ENCODE assay signal across 20 cellular contexts in genomic region chr1:223020770-223021169, GRCh38.
"Had no signal": no experiment of that assay in that cellular context is flagged by ENCODE, and none has a peak within 500 bp of the region (broad histone marks: within the 10 kb centered on the region; RNA-seq: fewer than 3 reads in every experiment).

No MANE protein-coding gene starts in this region.

- H3K27ac ChIP-seq: colonic mucosa, lower lobe of right lung, psoas muscle, sigmoid colon, testis, tibial artery had no signal

- H3K4me3 Mint-ChIP-seq: effector memory CD8-positive, alpha-beta T cell; immature natural killer cell; natural killer cell; stimulated activated memory B cell treated with anti-CD40 and anti-IgM and Interleukin-4, amounts not matched to agents 10 μg/mL and 1 μg/mL and 100 μg/mL, for 72 hours had no signal

- H3K27ac Mint-ChIP-seq: effector memory CD8-positive, alpha-beta T cell; immature natural killer cell; natural killer cell; stimulated activated memory B cell treated with anti-CD40 and anti-IgM and Interleukin-4, amounts not matched to agents 10 μg/mL and 1 μg/mL and 100 μg/mL, for 72 hours had no signal

- DNase-seq: colonic mucosa; effector memory CD8-positive, alpha-beta T cell; hypothalamus; immature natural killer cell; islet precursor cell; kidney glomerular epithelial cell; left colon; left ventricle myocardium superior; lower lobe of right lung; natural killer cell; psoas muscle; right cardiac atrium; sigmoid colon; stimulated activated CD4-positive, alpha-beta T cell treated with anti-CD3 and anti-CD28 coated beads, Interleukin-4, amount 100 ng/mL, for 4 hours; stimulated activated naive CD8-positive, alpha-beta T cell treated with anti-CD3 and anti-CD28 coated beads, Interleukin-15, Interleukin-2, amounts not matched to agents 100 U/mL and 50 U/mL, for 24 hours; substantia nigra; testis; tibial artery; upper lobe of left lung had no signal

- H3K27me3 Mint-ChIP-seq: stimulated activated memory B cell treated with anti-CD40 and anti-IgM and Interleukin-4, amounts not matched to agents 10 μg/mL and 1 μg/mL and 100 μg/mL, for 72 hours had no signal

- H3K36me3 Mint-ChIP-seq: immature natural killer cell; natural killer cell; stimulated activated memory B cell treated with anti-CD40 and anti-IgM and Interleukin-4, amounts not matched to agents 10 μg/mL and 1 μg/mL and 100 μg/mL, for 72 hours had no signal

- H3K36me3 ChIP-seq: colonic mucosa, lower lobe of right lung, sigmoid colon, tibial artery, upper lobe of left lung had no signal

- H3K4me3 ChIP-seq: colonic mucosa, lower lobe of right lung, psoas muscle, sigmoid colon, testis, tibial artery, upper lobe of left lung had no signal

- H3K9me3 Mint-ChIP-seq: effector memory CD8-positive, alpha-beta T cell; immature natural killer cell; natural killer cell had no signal

- H3K4me1 ChIP-seq: colonic mucosa, psoas muscle, testis, tibial artery had no signal

- H3K4me1 Mint-ChIP-seq: immature natural killer cell; natural killer cell; stimulated activated memory B cell treated with anti-CD40 and anti-IgM and Interleukin-4, amounts not matched to agents 10 μg/mL and 1 μg/mL and 100 μg/mL, for 72 hours had no signal

- ATAC-seq: effector memory CD8-positive, alpha-beta T cell; left colon; left ventricle myocardium superior; lower lobe of right lung; natural killer cell; psoas muscle; right cardiac atrium; stimulated activated memory B cell treated with anti-CD40 and anti-IgM and Interleukin-4, amounts not matched to agents 10 μg/mL and 1 μg/mL and 100 μg/mL, for 72 hours; stimulated activated naive CD8-positive, alpha-beta T cell treated with anti-CD3 and anti-CD28 coated beads, Interleukin-15, Interleukin-2, amounts not matched to agents 100 U/mL and 50 U/mL, for 24 hours had no signal

- H3K27me3 ChIP-seq: colonic mucosa, sigmoid colon, testis, tibial artery, upper lobe of left lung had no signal

- H3K9me3 ChIP-seq: colonic mucosa, psoas muscle, sigmoid colon, testis, tibial artery, upper lobe of left lung had no signal
